ENCODE assay signal across 12 cellular contexts in genomic region chr2:197674546-197674945, GRCh38. TPM values are rescaled to one million over a fixed set of nuclear protein-coding genes. Genes with fewer than 3 reads are reported as not detected.
DNase-seq lines count a peak whose midpoint lies in the region; ATAC-seq and TF ChIP-seq lines count a peak whose summit lies in the region.
"Had no signal": no experiment of that assay in that cellular context is flagged by ENCODE, and none has a peak within 500 bp of the region (broad histone marks: within the 10 kb centered on the region; RNA-seq: fewer than 3 reads in every experiment).

No MANE protein-coding gene starts in this region.

- H3K9me3 ChIP-seq in right atrium auricular region: no peaks in the 10 kb centered on the region
- H3K9me3 ChIP-seq in T-helper 17 cell (ENCODE audit: control insufficient read depth, low read length, poor library complexity, severe bottlenecking): no peaks in the 10 kb centered on the region
- H3K9me3 ChIP-seq: BLaER1 had no signal

- ATAC-seq in T-helper 17 cell: no peak
- ATAC-seq in HG03432 (IDR thresholded peaks at IDR 0.05; ENCODE audit: unreplicated experiment): no peak
- no peak for ATAC-seq in HG02870 (IDR thresholded peaks at IDR 0.05; ENCODE audit: unreplicated experiment)

- in situ Hi-C loops in brain microvascular endothelial cell (cut with HindIII; ENCODE audit: low pct_ligation_motif_present, low sequenced_read_pairs): no loop called here

- no peak for TF ChIP-seq CTCF in brain microvascular endothelial cell (IDR thresholded peaks at IDR 0.05; ENCODE audit: low read depth, low read length, missing control alignments)
- TF ChIP-seq CTCF in right atrium auricular region (IDR thresholded peaks at IDR 0.05): no peak

- DNase-seq in COLO829 (ENCODE audit: low spot score): peak; percentile 36
- peak; percentile 1 for DNase-seq in brain microvascular endothelial cell
- no peak for DNase-seq in right atrium auricular region (ENCODE audit: low spot score)
- no peak for DNase-seq in T-helper 17 cell
- DNase-seq in GF-D8 (lab: John Stamatoyannopoulos, UW): no peak
- DNase-seq: activated effector memory CD4-positive, alpha-beta T cell treated with anti-CD3 and anti-CD28 coated beads, Interleukin-2, amount 50 U/mL, for 16 hours; small intestine had no signal

- H3K27me3 ChIP-seq in brain microvascular endothelial cell (replicated peaks) (no peaks in the 10 kb centered on the region), right atrium auricular region (no peaks in the 10 kb centered on the region), rectal smooth muscle tissue (ENCODE audit: control insufficient read depth, insufficient read depth, low read length) (no peaks in the 10 kb centered on the region)
- H3K27me3 ChIP-seq: BLaER1 had no signal

- H3K27me3 Mint-ChIP-seq in T-helper 17 cell: peaks cover 28% of the 10 kb centered on the region

- H3K36me3 ChIP-seq in brain microvascular endothelial cell (replicated peaks): no peaks in the 10 kb centered on the region
- no peaks in the 10 kb centered on the region for H3K36me3 ChIP-seq in right atrium auricular region
- H3K36me3 ChIP-seq in rectal smooth muscle tissue (ENCODE audit: control insufficient read depth, insufficient read depth, low read length): no peaks in the 10 kb centered on the region
- H3K36me3 ChIP-seq: BLaER1 had no signal

- H3K4me1 ChIP-seq in right atrium auricular region: peaks cover 0 to 3% of the 10 kb centered on the region in 2 donors
- H3K4me1 ChIP-seq in rectal smooth muscle tissue (ENCODE audit: control insufficient read depth, insufficient read depth, low read length): no peaks in the 10 kb centered on the region
- H3K4me1 ChIP-seq: BLaER1 had no signal

- H3K27ac ChIP-seq in brain microvascular endothelial cell (no peak overlapping the region), right atrium auricular region (peak overlapping the region; percentile 55 to 67), rectal smooth muscle tissue (ENCODE audit: low read depth, low read length) (no peak overlapping the region)
- H3K27ac ChIP-seq: BLaER1 had no signal

- no peak overlapping the region for H3K9ac ChIP-seq in rectal smooth muscle tissue (ENCODE audit: low read length)
- H3K9ac ChIP-seq: BLaER1 had no signal

- H3K4me1 Mint-ChIP-seq in T-helper 17 cell: peaks cover 2% of the 10 kb centered on the region

- H3K27ac Mint-ChIP-seq in T-helper 17 cell: no peak overlapping the region
- H3K27ac Mint-ChIP-seq: T-helper 1 cell treated with Interleukin-12 subunit alpha and Interleukin-12 subunit beta and Interleukin-4 antibody, amounts not matched to agents 30 μg/mL and 1 μg/mL, for 36 hours had no signal

- no peaks in the 10 kb centered on the region for H3K36me3 Mint-ChIP-seq in T-helper 17 cell (ENCODE audit: low read depth)

- H3K4me3 Mint-ChIP-seq in T-helper 17 cell: no peak overlapping the region
- H3K4me3 Mint-ChIP-seq: T-helper 1 cell treated with Interleukin-12 subunit alpha and Interleukin-12 subunit beta and Interleukin-4 antibody, amounts not matched to agents 30 μg/mL and 1 μg/mL, for 36 hours had no signal

- H3K4me3 ChIP-seq in brain microvascular endothelial cell (ENCODE audit: low read depth, low read length): peak overlapping the region; percentile 58
- peak overlapping the region; percentile 30 to 47 for H3K4me3 ChIP-seq in right atrium auricular region
- peak overlapping the region; percentile 1 for H3K4me3 ChIP-seq in rectal smooth muscle tissue (ENCODE audit: low read length)
- H3K4me3 ChIP-seq: BLaER1 had no signal

RNA-seq across cellular contexts. Expression of gene RFTN2, which starts 0.8 kb away (rescaled TPM):
- 10 to 100 TPM in 1 of 2 donors, 1 to 10 TPM in 1; 4.5 to 11.6 TPM for total RNA-seq in right atrium auricular region
- total RNA-seq in T-helper 17 cell: under 1 TPM in 1 of 2 donors, not detected in 1; 0.05 TPM

RNA-seq across cellular contexts. Expression of gene MARS2, which starts 30.6 kb away (rescaled TPM):
- total RNA-seq in right atrium auricular region: 1 to 10 TPM; 4.4 to 7.1 TPM
- total RNA-seq in T-helper 17 cell: 10 to 100 TPM in 1 of 2 donors, 1 to 10 TPM in 1; 9.0 to 10.5 TPM

Comparison
In these comparisons a context has a peak if more than half of its experiments do, and no peak if none do; other contexts are left out.
1. DNase-seq: peak in COLO829 (single experiment) and brain microvascular endothelial cell (single experiment); none in right atrium auricular region (single experiment), T-helper 17 cell (0 of 3) and GF-D8 (single experiment).
2. H3K27ac ChIP-seq: peak in right atrium auricular region (2 of 2); none in brain microvascular endothelial cell (single experiment) and rectal smooth muscle tissue (single experiment).
3. H3K4me3 ChIP-seq: peak in every context shown above with its lines; median percentile 58 in brain microvascular endothelial cell; 38 in right atrium auricular region; 1 in rectal smooth muscle tissue.
4. RNA of gene RFTN2, which starts 0.8 kb away (total RNA-seq): 4.5 to 11.6 TPM in right atrium auricular region; 0.05 TPM in T-helper 17 cell; every median in the first group is over 4 times any median in the second.